In genomic region chr12:19203013-19203412, GRCh38 we compare ENCODE assay signal across 16 cellular contexts.
DNase-seq lines count a peak whose midpoint lies in the region; ATAC-seq, FAIRE-seq and TF ChIP-seq lines count a peak whose summit lies in the region.
"Had no signal": no experiment of that assay in that cellular context is flagged by ENCODE, and none has a peak within 500 bp of the region (broad histone marks: within the 10 kb centered on the region; RNA-seq: fewer than 3 reads in every experiment).

No MANE protein-coding gene starts in this region.

- H3K9me3 Mint-ChIP-seq in WTC11 (no peaks in the 10 kb centered on the region), type B pancreatic cell (no peaks in the 10 kb centered on the region)
- H3K9me3 Mint-ChIP-seq: CD4-positive, alpha-beta T cell had no signal

- H3K4me1 ChIP-seq in keratinocyte (ENCODE audit: control insufficient read depth, extremely low read depth, insufficient read depth, low read length) = peaks cover 14% of the 10 kb centered on the region

- FAIRE-seq in H54 (lab: Jason Lieb, UNC) (peak; percentile 30), keratinocyte (lab: Jason Lieb, UNC) (peak; percentile 9)
- FAIRE-seq: A204.1, GM12878, GM18507 had no signal

- no peaks in the 10 kb centered on the region for H3K9me3 ChIP-seq in keratinocyte (ENCODE audit: control insufficient read depth, low read depth, low read length)
- H3K9me3 ChIP-seq: HAP-1 had no signal

- no peak overlapping the region for H3K4me3 ChIP-seq in keratinocyte (ENCODE audit: control insufficient read depth in 2 of 3, extremely low read depth in 1 of 3, insufficient read depth in 2 of 3, low read depth in 1 of 3, low read length in 3 of 3)
- H3K4me3 ChIP-seq: GM12878, GM23248, HAP-1 had no signal

- H4K20me1 ChIP-seq in keratinocyte (ENCODE audit: control insufficient read depth, extremely low read depth, insufficient read depth, low read length) = peaks cover 2% of the 10 kb centered on the region

- no peak overlapping the region for H3K9ac ChIP-seq in keratinocyte (ENCODE audit: control insufficient read depth, extremely low read depth, insufficient read depth, low read length)
- H3K9ac ChIP-seq: GM23248 had no signal

- no peak for ATAC-seq in WTC11
- no peak for ATAC-seq in HG02870 (IDR thresholded peaks at IDR 0.05; ENCODE audit: unreplicated experiment)
- ATAC-seq: GM12878 had no signal

- H3K79me2 ChIP-seq in keratinocyte (ENCODE audit: control insufficient read depth, insufficient read depth, low read length) = peaks cover 35% of the 10 kb centered on the region

- no peaks in the 10 kb centered on the region for H3K27me3 ChIP-seq in keratinocyte (ENCODE audit: control insufficient read depth, extremely low read depth, insufficient read depth, low read length)

- no peaks in the 10 kb centered on the region for H3K27me3 Mint-ChIP-seq in WTC11 (ENCODE audit: low read depth)
- H3K27me3 Mint-ChIP-seq in type B pancreatic cell = no peaks in the 10 kb centered on the region
- H3K27me3 Mint-ChIP-seq: B cell; CD4-positive, alpha-beta T cell had no signal

- DNase-seq in H54 (ENCODE audit: insufficient read length, low spot score) = no peak
- no peak for DNase-seq in WTC11 (ENCODE audit: low spot score)
- DNase-seq in keratinocyte (ENCODE audit: low read depth, low spot score) = no peak
- DNase-seq in type B pancreatic cell (ENCODE audit: extremely low spot score, unreplicated experiment) = no peak
- DNase-seq in RKO (ENCODE audit: low spot score) = no peak
- DNase-seq in COLO668 (lab: John Stamatoyannopoulos, UW; ENCODE audit: unreplicated experiment) = no peak
- DNase-seq: CD4-positive, alpha-beta T cell; DMS79; GM23248 had no signal

- H3K4me1 Mint-ChIP-seq in WTC11 (peaks cover 52% of the 10 kb centered on the region), type B pancreatic cell (ENCODE audit: unreplicated experiment) (peaks cover 8% of the 10 kb centered on the region)
- H3K4me1 Mint-ChIP-seq: B cell had no signal

- H3K36me3 Mint-ChIP-seq in WTC11 (peaks cover 6% of the 10 kb centered on the region), type B pancreatic cell (peaks cover 31% of the 10 kb centered on the region)

- CTCF ChIA-PET in WTC11 (lab: Charles Lee) = no interaction called here

- H2AFZ ChIP-seq in keratinocyte (ENCODE audit: control insufficient read depth, low read length) = no peak overlapping the region
- H2AFZ ChIP-seq: GM23248 had no signal

- H3K27ac ChIP-seq in keratinocyte (ENCODE audit: control insufficient read depth, insufficient read depth, low read length) = no peak overlapping the region
- H3K27ac ChIP-seq: GM23248, HL-60 had no signal

- TF ChIP-seq CTCF in WTC11 (IDR thresholded peaks at IDR 0.05) (no peak), keratinocyte (optimal IDR thresholded peaks at IDR 0.05 in 1 of 3, IDR thresholded peaks at IDR 0.05 in 1 of 3, conservative IDR thresholded peaks at IDR 0.05 in 1 of 3; ENCODE audit: extremely low read depth in 1 of 3, insufficient read depth in 2 of 3, low read length in 3 of 3) (no peak), type B pancreatic cell (conservative IDR thresholded peaks at IDR 0.05) (no peak)

- H3K9me1 ChIP-seq in keratinocyte (ENCODE audit: control insufficient read depth, extremely low read depth, insufficient read depth, low read length) = no peaks in the 10 kb centered on the region

- TF ChIP-seq POLR2A in H54 (IDR thresholded peaks at IDR 0.05; ENCODE audit: low read depth, low read length) = no peak

- H3K36me3 ChIP-seq in keratinocyte (ENCODE audit: control insufficient read depth in 2 of 2, extremely low read depth in 1 of 2, insufficient read depth in 2 of 2, low read length in 2 of 2) = no peaks in the 10 kb centered on the region

- 0 out of 2 replicates have a peak overlapping the region, but pooled peaks have one; percentile 1 for H3K27ac Mint-ChIP-seq in WTC11
- H3K27ac Mint-ChIP-seq in type B pancreatic cell = peak overlapping the region; percentile 4
- H3K27ac Mint-ChIP-seq: B cell; CD4-positive, alpha-beta T cell had no signal

- H3K4me3 Mint-ChIP-seq in WTC11 (no peak overlapping the region), type B pancreatic cell (no peak overlapping the region)
- H3K4me3 Mint-ChIP-seq: B cell; CD4-positive, alpha-beta T cell had no signal

- dilution Hi-C loops in keratinocyte (cut with MboI; ENCODE audit: extremely low pct_ligation_motif_present, low sequenced_read_pairs) = no loop called here

- no peak overlapping the region for H3K4me2 ChIP-seq in keratinocyte (ENCODE audit: control insufficient read depth, extremely low read depth, insufficient read depth, low read depth, low read length)

- POLR2A ChIA-PET in WTC11 (lab: Charles Lee) = no interaction called here

TF ChIP-seq in WTC11, 78 proteins besides CTCF, POLR2A, EP300 and RAD21 (continues in another document):
- TF ChIP-seq TEAD4 (CRISPR knock-in tag; IDR thresholded peaks at IDR 0.05) = no peak
- no peak for TF ChIP-seq PRRX2 (CRISPR knock-in tag; IDR thresholded peaks at IDR 0.05)
- no peak for TF ChIP-seq CDX4 (CRISPR knock-in tag; IDR thresholded peaks at IDR 0.05; ENCODE audit: borderline replicate concordance)
- TF ChIP-seq MLX (CRISPR knock-in tag; IDR thresholded peaks at IDR 0.05) = no peak
- TF ChIP-seq E2F5 (CRISPR knock-in tag; IDR thresholded peaks at IDR 0.05) = no peak
- TF ChIP-seq E2F4 (CRISPR knock-in tag; IDR thresholded peaks at IDR 0.05; ENCODE audit: borderline replicate concordance, low read depth) = no peak
- no peak for TF ChIP-seq TEAD1 (CRISPR knock-in tag; IDR thresholded peaks at IDR 0.05)
- TF ChIP-seq ZNF219 (CRISPR knock-in tag; IDR thresholded peaks at IDR 0.05; ENCODE audit: borderline replicate concordance) = no peak
- TF ChIP-seq RORB (CRISPR knock-in tag; IDR thresholded peaks at IDR 0.05) = no peak
- no peak for TF ChIP-seq GTF2I (CRISPR knock-in tag; conservative IDR thresholded peaks at IDR 0.05)
- TF ChIP-seq ZNF416 (CRISPR knock-in tag; IDR thresholded peaks at IDR 0.05) = no peak
- no peak for TF ChIP-seq CREM (CRISPR knock-in tag; IDR thresholded peaks at IDR 0.05)
- no peak for TF ChIP-seq FOXP1 (CRISPR knock-in tag; IDR thresholded peaks at IDR 0.05; ENCODE audit: borderline replicate concordance)
- no peak for TF ChIP-seq CBFB (CRISPR knock-in tag; IDR thresholded peaks at IDR 0.05; ENCODE audit: low read depth)
- no peak for TF ChIP-seq NR1H2 (CRISPR knock-in tag; IDR thresholded peaks at IDR 0.05)
- TF ChIP-seq MXD4 (CRISPR knock-in tag; IDR thresholded peaks at IDR 0.05; ENCODE audit: borderline replicate concordance) = no peak
- TF ChIP-seq PRDM15 (CRISPR knock-in tag; IDR thresholded peaks at IDR 0.05) = no peak
